9 cellular contexts compared by ENCODE assay signal in the genomic region with DNA sequence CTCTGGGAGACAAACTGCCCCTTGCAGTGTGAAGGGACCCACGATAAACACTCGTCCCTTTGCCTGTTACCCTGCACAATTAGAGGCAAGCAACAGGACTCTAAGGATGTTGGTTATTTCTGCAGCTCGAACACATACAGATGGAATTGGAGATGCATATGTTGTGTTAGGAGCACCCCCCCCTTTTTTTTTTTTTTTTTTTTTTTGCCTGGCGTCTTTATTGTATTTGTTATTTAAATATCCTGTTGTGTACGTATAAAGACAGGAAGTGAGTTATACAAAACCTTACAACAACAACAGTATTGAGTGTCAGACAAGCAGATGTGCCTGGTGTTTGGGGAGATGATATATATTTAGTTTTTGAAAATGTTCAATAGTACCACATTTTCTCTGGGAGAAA. TPM values are rescaled to one million over a fixed set of nuclear protein-coding genes. Genes with fewer than 3 reads are reported as not detected.
DNase-seq lines count a peak whose midpoint lies in the region; ATAC-seq and TF ChIP-seq lines count a peak whose summit lies in the region.
"Had no signal": no experiment of that assay in that cellular context is flagged by ENCODE, and none has a peak within 500 bp of the region (broad histone marks: within the 10 kb centered on the region; RNA-seq: fewer than 3 reads in every experiment).

No MANE protein-coding gene starts in this region.

- peak overlapping the region; percentile 87 for H3K4me3 Mint-ChIP-seq in HFFc6

- H3K4me1 ChIP-seq in muscle layer of duodenum (ENCODE audit: control insufficient read depth in 1 of 2, insufficient read depth in 2 of 2, low read length in 2 of 2): peaks cover 0 to 6% of the 10 kb centered on the region in 2 donors

- ATAC-seq in HG03342 (IDR thresholded peaks at IDR 0.05; ENCODE audit: unreplicated experiment) (no peak), GM19023 (IDR thresholded peaks at IDR 0.05; ENCODE audit: unreplicated experiment) (no peak)

- CTCF ChIA-PET in AG04450 (lab: Charles Lee): interaction anchor here (0.7 to 1.9 kb wide), 4 partner anchors 8 to 293 kb away, joined by 3 to 10 read pairs (median 4); no protein-coding TSS in a partner anchor

- no peak for TF ChIP-seq CTCF in AG04450 (IDR thresholded peaks at IDR 0.05; ENCODE audit: low read depth, low read length)
- no peak for TF ChIP-seq CTCF in HFFc6 (IDR thresholded peaks at IDR 0.05)
- no peak for TF ChIP-seq CTCF in astrocyte of the spinal cord (IDR thresholded peaks at IDR 0.05; ENCODE audit: low read depth, low read length)

- H3K27me3 ChIP-seq in AG04450 (ENCODE audit: control insufficient read depth, insufficient read depth, low read length): no peaks in the 10 kb centered on the region
- H3K27me3 ChIP-seq in muscle layer of duodenum (ENCODE audit: low read depth, low read length): no peaks in the 10 kb centered on the region

- H3K27ac ChIP-seq in AG04450 (ENCODE audit: low read depth, low read length) (no peak overlapping the region), muscle layer of duodenum (ENCODE audit: low read length) (peak overlapping the region; percentile 80)

- H3K36me3 ChIP-seq in muscle layer of duodenum (ENCODE audit: control insufficient read depth in 1 of 2, insufficient read depth in 2 of 2, low read length in 2 of 2): no peaks in the 10 kb centered on the region

- in situ Hi-C loops in astrocyte of the spinal cord (cut with HindIII; ENCODE audit: low sequenced_read_pairs): no loop called here

- peaks cover 15% of the 10 kb centered on the region for H3K4me1 Mint-ChIP-seq in HFFc6 (ENCODE audit: low read depth)

- H3K4me3 ChIP-seq in AG04450 (ENCODE audit: low read depth, low read length) (peak overlapping the region; percentile 41), astrocyte of the spinal cord (ENCODE audit: low read depth, low read length) (peak overlapping the region; percentile 39), muscle layer of duodenum (ENCODE audit: low read depth in 1 of 2, low read length in 2 of 2) (peak overlapping the region; percentile 46 to 55)

- DNase-seq in AG04450 (ENCODE audit: low read depth, low spot score): no peak
- no peak for DNase-seq in HFFc6
- DNase-seq in astrocyte of the spinal cord (ENCODE audit: low read depth, low spot score): peak; percentile 42
- DNase-seq in NCI-H1105 treated with DMSO at 0.1 percent for 48 hours (lab: John Stamatoyannopoulos, UW): no peak
- DNase-seq in GM19240 (ENCODE audit: insufficient read length, low spot score): no peak
- DNase-seq: stimulated activated CD4-positive, alpha-beta T cell treated with anti-CD3 and anti-CD28 coated beads, Interleukin-1b, Interleukin-23, amount 100 ng/mL, for 48 hours had no signal

- POLR2A ChIA-PET in AG04450 (lab: Yijun Ruan, JAX): no interaction called here

- H3K27me3 Mint-ChIP-seq in HFFc6 (ENCODE audit: insufficient read depth): peaks cover 7% of the 10 kb centered on the region

- H3K9me3 ChIP-seq in AG04450 (ENCODE audit: control insufficient read depth, insufficient read depth, low read length): no peaks in the 10 kb centered on the region
- no peaks in the 10 kb centered on the region for H3K9me3 ChIP-seq in muscle layer of duodenum (ENCODE audit: control insufficient read depth in 1 of 2, low read length in 2 of 2)

- no peaks in the 10 kb centered on the region for H3K9me3 Mint-ChIP-seq in HFFc6

- H3K27ac Mint-ChIP-seq in HFFc6: no peak overlapping the region

- H3K36me3 Mint-ChIP-seq in HFFc6 (ENCODE audit: low read depth): no peaks in the 10 kb centered on the region

RNA-seq across cellular contexts. Expression of gene ZNF516, which starts 23.0 kb away (rescaled TPM):
- 15.0 and 15.5 TPM in 2 replicates for polyA plus RNA-seq in AG04450 (2011; rRNA removed)
- 46.5 and 50.4 TPM in 2 replicates for polyA minus RNA-seq in AG04450 (2011; rRNA and poly(A)+ RNA removed)
- total RNA-seq in HFFc6 (2021; fragmentation: NEBNext Ultra II Directional; extraction: Animal tissue kit (Norgen Biotek cat#: 25700)): 10 to 100 TPM; 34.6 to 52.2 (median 42.2) TPM
